Comparison of ENCODE assay signal across 15 cellular contexts in the genomic region with DNA sequence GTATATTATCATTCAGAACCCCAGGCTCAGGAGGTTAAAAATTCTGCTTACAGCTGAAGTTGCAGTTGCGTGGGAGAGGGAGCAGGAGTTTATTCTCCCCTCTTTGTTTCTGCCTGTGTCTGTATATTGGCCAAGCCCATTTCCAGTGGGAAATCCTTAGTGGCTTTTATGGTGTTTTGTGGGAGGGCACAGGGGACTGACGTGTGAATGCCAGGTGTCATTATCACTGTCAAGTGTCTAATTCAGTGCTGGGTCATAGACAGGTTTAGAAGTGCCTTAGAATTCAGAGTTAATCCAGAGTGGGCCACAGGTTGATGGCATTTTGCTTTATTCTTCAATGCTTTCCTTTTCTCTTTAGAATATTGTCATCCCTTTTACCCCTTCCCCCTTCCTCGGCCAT.
"Had no signal": no experiment of that assay in that cellular context is flagged by ENCODE, and none has a peak within 500 bp of the region (broad histone marks: within the 10 kb centered on the region; RNA-seq: fewer than 3 reads in every experiment).

No MANE protein-coding gene starts in this region.

- H3K9ac ChIP-seq: SK-N-SH had no signal

- H3K9me3 Mint-ChIP-seq: activated CD8-positive, alpha-beta T cell treated with anti-CD3 and anti-CD28 coated beads for 36 hours; activated T-helper 1 cell treated with anti-CD3 and anti-CD28 coated beads, Interleukin-12 subunit alpha, Interleukin-12 subunit beta, Interleukin-2, Interleukin-4 antibody, amounts not matched to agents 30 ng/mL and 10 ng/mL and 1 ng/mL, durations not matched to agents 14 hours and 24 hours and 36 hours; stimulated activated memory B cell treated with anti-CD40 and anti-IgM and Interleukin-4, amounts not matched to agents 10 μg/mL and 1 μg/mL and 100 μg/mL, for 72 hours had no signal

- H3K36me3 ChIP-seq: left lung, pancreas, upper lobe of left lung had no signal

- H3K4me2 ChIP-seq: SK-N-SH had no signal

- H3K27ac ChIP-seq: left lung, upper lobe of left lung, VCaP had no signal

- H3K4me3 ChIP-seq: left lung, pancreas, upper lobe of left lung had no signal

- H3K4me1 Mint-ChIP-seq: stimulated activated memory B cell treated with anti-CD40 and anti-IgM and Interleukin-4, amounts not matched to agents 10 μg/mL and 1 μg/mL and 100 μg/mL, for 72 hours had no signal

- H3K27ac Mint-ChIP-seq: activated CD8-positive, alpha-beta T cell treated with anti-CD3 and anti-CD28 coated beads for 36 hours; activated T-helper 1 cell treated with anti-CD3 and anti-CD28 coated beads, Interleukin-12 subunit alpha, Interleukin-12 subunit beta, Interleukin-2, Interleukin-4 antibody, amounts not matched to agents 30 ng/mL and 10 ng/mL and 1 ng/mL, durations not matched to agents 14 hours and 24 hours and 36 hours; stimulated activated memory B cell treated with anti-CD40 and anti-IgM and Interleukin-4, amounts not matched to agents 10 μg/mL and 1 μg/mL and 100 μg/mL, for 72 hours had no signal

- H3K4me3 Mint-ChIP-seq: activated CD8-positive, alpha-beta T cell treated with anti-CD3 and anti-CD28 coated beads for 36 hours; activated T-helper 1 cell treated with anti-CD3 and anti-CD28 coated beads, Interleukin-12 subunit alpha, Interleukin-12 subunit beta, Interleukin-2, Interleukin-4 antibody, amounts not matched to agents 30 ng/mL and 10 ng/mL and 1 ng/mL, durations not matched to agents 14 hours and 24 hours and 36 hours; stimulated activated memory B cell treated with anti-CD40 and anti-IgM and Interleukin-4, amounts not matched to agents 10 μg/mL and 1 μg/mL and 100 μg/mL, for 72 hours had no signal

- H3K27me3 Mint-ChIP-seq: activated CD8-positive, alpha-beta T cell treated with anti-CD3 and anti-CD28 coated beads for 36 hours; stimulated activated memory B cell treated with anti-CD40 and anti-IgM and Interleukin-4, amounts not matched to agents 10 μg/mL and 1 μg/mL and 100 μg/mL, for 72 hours had no signal

- H3K9me3 ChIP-seq: left lung, pancreas, SK-N-SH, upper lobe of left lung had no signal

- ATAC-seq: activated CD8-positive, alpha-beta T cell treated with anti-CD3 and anti-CD28 coated beads for 36 hours; left lung; stimulated activated memory B cell treated with anti-CD40 and anti-IgM and Interleukin-4, amounts not matched to agents 10 μg/mL and 1 μg/mL and 100 μg/mL, for 72 hours had no signal

- H3K9me2 ChIP-seq: SK-N-SH had no signal

- DNase-seq: activated CD4-positive, alpha-beta T cell treated with anti-CD3 and anti-CD28 coated beads for 4 hours; activated CD8-positive, alpha-beta memory T cell treated with anti-CD3 and anti-CD28 coated beads, Interleukin-2, amount 50 U/mL, for 4 hours; activated CD8-positive, alpha-beta T cell treated with anti-CD3 and anti-CD28 coated beads for 36 hours; activated naive CD4-positive, alpha-beta T cell treated with Interleukin-2 at 50 U/mL for 16 hours; dermis blood vessel endothelial cell; left lung; mesendoderm; pancreas; SK-N-SH; small intestine; T-helper 1 cell; upper lobe of left lung had no signal

- H3K27me3 ChIP-seq: left lung, pancreas, upper lobe of left lung had no signal

- H3K36me3 Mint-ChIP-seq: stimulated activated memory B cell treated with anti-CD40 and anti-IgM and Interleukin-4, amounts not matched to agents 10 μg/mL and 1 μg/mL and 100 μg/mL, for 72 hours had no signal
